ENCODE assay signal across 9 cellular contexts in genomic region chr11:126345759-126346585, GRCh38. TPM values are rescaled to one million over a fixed set of nuclear protein-coding genes. Genes with fewer than 3 reads are reported as not detected.
A peak's percentile ranks its signal among the peaks of the same experiment; 100 is the strongest.
DNase-seq lines count a peak whose midpoint lies in the region; ATAC-seq and TF ChIP-seq lines count a peak whose summit lies in the region.
"Had no signal": no experiment of that assay in that cellular context is flagged by ENCODE, and none has a peak within 500 bp of the region (broad histone marks: within the 10 kb centered on the region; RNA-seq: fewer than 3 reads in every experiment).

No MANE protein-coding gene starts in this region.

- no peaks in the 10 kb centered on the region for H3K9me3 Mint-ChIP-seq in activated CD4-positive, alpha-beta T cell treated with anti-CD3 and anti-CD28 coated beads, Interleukin-2, amount 10 ng/mL, durations not matched to agents 7 days and 5 days
- no peaks in the 10 kb centered on the region for H3K9me3 Mint-ChIP-seq in activated CD8-positive, alpha-beta T cell treated with anti-CD3 and anti-CD28 coated beads for 36 hours
- H3K9me3 Mint-ChIP-seq: activated B cell treated with CpG ODN at 0.5 μM for 24 hours had no signal

- no peaks in the 10 kb centered on the region for H3K27me3 Mint-ChIP-seq in activated CD4-positive, alpha-beta T cell treated with anti-CD3 and anti-CD28 coated beads, Interleukin-2, amount 10 ng/mL, durations not matched to agents 7 days and 5 days
- no peaks in the 10 kb centered on the region for H3K27me3 Mint-ChIP-seq in activated CD8-positive, alpha-beta T cell treated with anti-CD3 and anti-CD28 coated beads for 36 hours
- H3K27me3 Mint-ChIP-seq: activated B cell treated with CpG ODN at 0.5 μM for 24 hours had no signal

- no peak overlapping the region for H3K4me3 ChIP-seq in right atrium auricular region
- H3K4me3 ChIP-seq in thoracic aorta: no peak overlapping the region

- H3K36me3 Mint-ChIP-seq in activated CD4-positive, alpha-beta T cell treated with anti-CD3 and anti-CD28 coated beads, Interleukin-2, amount 10 ng/mL, durations not matched to agents 7 days and 5 days (ENCODE audit: low read depth): peaks cover 26% of the 10 kb centered on the region
- peaks cover 24% of the 10 kb centered on the region for H3K36me3 Mint-ChIP-seq in activated CD8-positive, alpha-beta T cell treated with anti-CD3 and anti-CD28 coated beads for 36 hours (ENCODE audit: low read depth)

- no peaks in the 10 kb centered on the region for H3K36me3 ChIP-seq in right atrium auricular region
- no peaks in the 10 kb centered on the region for H3K36me3 ChIP-seq in thoracic aorta

- H3K4me3 Mint-ChIP-seq in activated CD4-positive, alpha-beta T cell treated with anti-CD3 and anti-CD28 coated beads, Interleukin-2, amount 10 ng/mL, durations not matched to agents 7 days and 5 days: no peak overlapping the region
- no peak overlapping the region for H3K4me3 Mint-ChIP-seq in activated CD8-positive, alpha-beta T cell treated with anti-CD3 and anti-CD28 coated beads for 36 hours
- H3K4me3 Mint-ChIP-seq: activated B cell treated with CpG ODN at 0.5 μM for 24 hours had no signal

- no peak for DNase-seq in activated CD4-positive, alpha-beta T cell treated with anti-CD3 and anti-CD28 coated beads, Interleukin-2, amount 10 ng/mL, durations not matched to agents 7 days and 5 days
- DNase-seq in activated CD4-positive, alpha-beta T cell treated with anti-CD3 and anti-CD28 coated beads, Interleukin-2, amount 50 U/mL, for 48 hours: no peak
- no peak for DNase-seq in activated CD8-positive, alpha-beta T cell treated with anti-CD3 and anti-CD28 coated beads for 36 hours
- peak; percentile 90 for DNase-seq in right atrium auricular region (ENCODE audit: low spot score)
- no peak for DNase-seq in thoracic aorta (ENCODE audit: low spot score)
- DNase-seq in dedifferentiated amniotic fluid mesenchymal stem cell (ENCODE audit: extremely low spot score): no peak
- no peak for DNase-seq in NCI-H748 (lab: John Stamatoyannopoulos, UW; ENCODE audit: unreplicated experiment)
- DNase-seq: activated B cell treated with CpG ODN at 0.5 μM for 24 hours had no signal

- peak; percentile 59 for ATAC-seq in activated CD8-positive, alpha-beta T cell treated with anti-CD3 and anti-CD28 coated beads for 36 hours
- peak; percentile 51 for ATAC-seq in thoracic aorta (ENCODE audit: insufficient number of reproducible peaks, low FRiP score, low read depth)
- no peak for ATAC-seq in GM18519 (IDR thresholded peaks at IDR 0.05; ENCODE audit: low FRiP score, unreplicated experiment)

- H3K27me3 ChIP-seq in right atrium auricular region (no peaks in the 10 kb centered on the region), thoracic aorta (replicated peaks; ENCODE audit: insufficient read depth) (no peaks in the 10 kb centered on the region)

- CTCF ChIA-PET in activated CD4-positive, alpha-beta T cell treated with anti-CD3 and anti-CD28 coated beads, Interleukin-2, amount 10 ng/mL, durations not matched to agents 7 days and 5 days (lab: Charles Lee): interaction anchor here (0.9 kb wide), 1 partner anchor 11 kb away, joined by 3 read pairs; no protein-coding TSS in a partner anchor
- CTCF ChIA-PET in activated CD8-positive, alpha-beta T cell treated with anti-CD3 and anti-CD28 coated beads for 36 hours (lab: Charles Lee): interaction anchor here (0.8 kb wide), 1 partner anchor 15 kb away, joined by 3 read pairs; no protein-coding TSS in a partner anchor

- TF ChIP-seq CTCF in activated CD8-positive, alpha-beta T cell treated with anti-CD3 and anti-CD28 coated beads for 36 hours (IDR thresholded peaks at IDR 0.05): no peak
- TF ChIP-seq CTCF in right atrium auricular region (IDR thresholded peaks at IDR 0.05) (no peak), thoracic aorta (IDR thresholded peaks at IDR 0.05) (no peak)

- POLR2A ChIA-PET in activated CD4-positive, alpha-beta T cell treated with anti-CD3 and anti-CD28 coated beads, Interleukin-2, amount 10 ng/mL, durations not matched to agents 7 days and 5 days (lab: Charles Lee): no interaction called here
- POLR2A ChIA-PET in activated CD8-positive, alpha-beta T cell treated with anti-CD3 and anti-CD28 coated beads for 36 hours (lab: Charles Lee): no interaction called here

- H3K4me1 ChIP-seq in right atrium auricular region (peaks cover 0 to 75% of the 10 kb centered on the region in 2 donors), thoracic aorta (ENCODE audit: control insufficient read depth in 1 of 2, low read depth in 2 of 2) (peaks cover 22 to 52% of the 10 kb centered on the region in 2 donors)

- H3K9me3 ChIP-seq in right atrium auricular region: no peaks in the 10 kb centered on the region
- no peaks in the 10 kb centered on the region for H3K9me3 ChIP-seq in thoracic aorta

- intact Hi-C loops in activated CD8-positive, alpha-beta T cell treated with anti-CD3 and anti-CD28 coated beads for 36 hours (cut with micrococcal nuclease): no loop called here

- H3K27ac Mint-ChIP-seq in activated CD4-positive, alpha-beta T cell treated with anti-CD3 and anti-CD28 coated beads, Interleukin-2, amount 10 ng/mL, durations not matched to agents 7 days and 5 days: peak overlapping the region; percentile 87
- peak overlapping the region; percentile 78 for H3K27ac Mint-ChIP-seq in activated CD8-positive, alpha-beta T cell treated with anti-CD3 and anti-CD28 coated beads for 36 hours
- H3K27ac Mint-ChIP-seq: activated B cell treated with CpG ODN at 0.5 μM for 24 hours had no signal

- H3K27ac ChIP-seq in right atrium auricular region (peak overlapping the region; percentile 80 to 84), thoracic aorta (peak overlapping the region; percentile 31 to 50)

- H3K4me1 Mint-ChIP-seq in activated CD4-positive, alpha-beta T cell treated with anti-CD3 and anti-CD28 coated beads, Interleukin-2, amount 10 ng/mL, durations not matched to agents 7 days and 5 days: peaks cover 28% of the 10 kb centered on the region
- peaks cover 33% of the 10 kb centered on the region for H3K4me1 Mint-ChIP-seq in activated CD8-positive, alpha-beta T cell treated with anti-CD3 and anti-CD28 coated beads for 36 hours (ENCODE audit: low read depth)
- H3K4me1 Mint-ChIP-seq: activated B cell treated with CpG ODN at 0.5 μM for 24 hours had no signal

RNA-seq across cellular contexts. Expression of gene ST3GAL4, which starts 9.5 kb away (rescaled TPM):
- 1 to 10 TPM; 7.5 to 7.6 TPM for total RNA-seq in activated CD4-positive, alpha-beta T cell treated with anti-CD3 and anti-CD28 coated beads, Interleukin-2, amount 10 ng/mL, durations not matched to agents 7 days and 5 days
- total RNA-seq in activated CD8-positive, alpha-beta T cell treated with anti-CD3 and anti-CD28 coated beads for 36 hours: 10 to 100 TPM; 10.7 to 11.7 TPM
- total RNA-seq in right atrium auricular region: 100 to 1,000 TPM in 1 of 2 donors, 10 to 100 TPM in 1; 67.5 to 103 TPM
- total RNA-seq in thoracic aorta: 10 to 100 TPM; 27.7 to 98.0 TPM

RNA-seq across cellular contexts. Expression of gene DCPS, which starts 42.1 kb away (rescaled TPM):
- total RNA-seq in activated CD4-positive, alpha-beta T cell treated with anti-CD3 and anti-CD28 coated beads, Interleukin-2, amount 10 ng/mL, durations not matched to agents 7 days and 5 days: 10 to 100 TPM; 33.1 to 33.5 TPM
- 10 to 100 TPM; 17.2 to 18.8 TPM for total RNA-seq in activated CD8-positive, alpha-beta T cell treated with anti-CD3 and anti-CD28 coated beads for 36 hours
- total RNA-seq in right atrium auricular region: 10 to 100 TPM; 12.1 to 14.1 TPM
- 1 to 10 TPM; 8.4 to 9.7 TPM for total RNA-seq in thoracic aorta
